Comparison of ENCODE assay signal across 37 cellular contexts in genomic region chr3:149764302-149764701, GRCh38. TPM values are rescaled to one million over a fixed set of nuclear protein-coding genes. Genes with fewer than 3 reads are reported as not detected.
"Had no signal": no experiment of that assay in that cellular context is flagged by ENCODE, and none has a peak within 500 bp of the region (broad histone marks: within the 10 kb centered on the region; RNA-seq: fewer than 3 reads in every experiment).

No MANE protein-coding gene starts in this region.

- DNase-seq: activated B cell treated with CpG ODN at 0.5 μM for 24 hours; activated CD4-positive, alpha-beta memory T cell treated with anti-CD3 and anti-CD28 coated beads, Interleukin-2, amount 10 ng/mL, durations not matched to agents 7 days and 5 days; activated CD4-positive, alpha-beta T cell treated with anti-CD3 and anti-CD28 coated beads for 4 hours; activated CD4-positive, alpha-beta T cell treated with anti-CD3 and anti-CD28 coated beads, Interleukin-2, amount 10 ng/mL, durations not matched to agents 7 days and 5 days; activated CD4-positive, alpha-beta T cell treated with anti-CD3 and anti-CD28 coated beads, Interleukin-2, amount 50 U/mL, for 48 hours; activated CD4-positive, CD25-positive, alpha-beta regulatory T cell treated with anti-CD3 and anti-CD28 coated beads, Interleukin-2, amount 50 U/mL, for 72 hours; activated CD8-positive, alpha-beta memory T cell treated with anti-CD3 and anti-CD28 coated beads for 24 hours; activated CD8-positive, alpha-beta memory T cell treated with anti-CD3 and anti-CD28 coated beads, Interleukin-2, amount 10 ng/mL, durations not matched to agents 7 days and 5 days; activated CD8-positive, alpha-beta memory T cell treated with anti-CD3 and anti-CD28 coated beads, Interleukin-2, amount 50 U/mL, for 48 hours; activated CD8-positive, alpha-beta T cell treated with anti-CD3 and anti-CD28 coated beads, Interleukin-2, amount 10 ng/mL, durations not matched to agents 7 days and 5 days; activated effector memory CD4-positive, alpha-beta T cell treated with Interleukin-2 at 50 U/mL for 16 hours; activated gamma-delta T cell; activated naive CD4-positive, alpha-beta T cell treated with anti-CD3 and anti-CD28 coated beads, Interleukin-2, amount 10 ng/mL, durations not matched to agents 7 days and 5 days; activated naive CD4-positive, alpha-beta T cell treated with Interleukin-2 at 50 U/mL for 16 hours; activated naive CD8-positive, alpha-beta T cell treated with anti-CD3 and anti-CD28 coated beads, Interleukin-2, amount 10 ng/mL, durations not matched to agents 7 days and 5 days; activated naive CD8-positive, alpha-beta T cell treated with anti-CD3 and anti-CD28 coated beads, Interleukin-2, amount 50 U/mL, for 24 hours; activated T-cell treated with anti-CD3 and anti-CD28 coated beads, Interleukin-2, amount 50 U/mL, for 24 hours; activated T-cell treated with anti-CD3 and anti-CD28 coated beads, Interleukin-2, amount 50 U/mL, for 48 hours; amygdala; anterior cingulate cortex; caudate nucleus; cerebellar nuclear complex; T-helper 1 cell; T-helper 2 cell; T-helper 9 cell; WERI-Rb-1 had no signal

- H3K27ac Mint-ChIP-seq: activated B cell treated with CpG ODN at 0.5 μM for 24 hours; activated CD4-positive, alpha-beta memory T cell treated with anti-CD3 and anti-CD28 coated beads, Interleukin-2, amount 10 ng/mL, durations not matched to agents 7 days and 5 days; activated CD4-positive, alpha-beta T cell treated with anti-CD3 and anti-CD28 coated beads, Interleukin-2, amount 10 ng/mL, durations not matched to agents 7 days and 5 days; activated CD8-positive, alpha-beta memory T cell treated with anti-CD3 and anti-CD28 coated beads, Interleukin-2, amount 10 ng/mL, durations not matched to agents 7 days and 5 days; activated CD8-positive, alpha-beta T cell treated with anti-CD3 and anti-CD28 coated beads, Interleukin-2, amount 10 ng/mL, durations not matched to agents 7 days and 5 days; activated naive CD4-positive, alpha-beta T cell treated with anti-CD3 and anti-CD28 coated beads, Interleukin-2, amount 10 ng/mL, durations not matched to agents 7 days and 5 days; activated naive CD8-positive, alpha-beta T cell; activated naive CD8-positive, alpha-beta T cell treated with anti-CD3 and anti-CD28 coated beads, Interleukin-2, amount 10 ng/mL, durations not matched to agents 7 days and 5 days; activated naive CD8-positive, alpha-beta T cell treated with anti-CD3 and anti-CD28 coated beads, Interleukin-2, amount 50 U/mL, for 24 hours; activated T-cell treated with anti-CD3 and anti-CD28 coated beads, Interleukin-2, amount 50 U/mL, for 24 hours; activated T-helper 2 cell treated with anti-CD3 and anti-CD28 coated beads, Interferon-gamma antibody, Interleukin-2, Interleukin-4, amounts not matched to agents 10 μg/mL and 5 μg/mL and 100 μg/mL, durations not matched to agents 14 hours and 24 hours and 36 hours; brain; T-helper 1 cell treated with Interleukin-12 subunit alpha and Interleukin-12 subunit beta and Interleukin-4 antibody, amounts not matched to agents 30 μg/mL and 1 μg/mL, for 36 hours; T-helper 2 cell treated with Interferon-gamma antibody and Interleukin-4, amounts not matched to agents 5 μg/mL and 100 μg/mL, for 36 hours had no signal

- H3K27ac ChIP-seq: ascending aorta, cardiac muscle cell, WERI-Rb-1 had no signal

- H3K9me3 ChIP-seq: ascending aorta had no signal

- H3K4me3 Mint-ChIP-seq: activated B cell treated with CpG ODN at 0.5 μM for 24 hours; activated CD4-positive, alpha-beta memory T cell treated with anti-CD3 and anti-CD28 coated beads, Interleukin-2, amount 10 ng/mL, durations not matched to agents 7 days and 5 days; activated CD4-positive, alpha-beta T cell treated with anti-CD3 and anti-CD28 coated beads, Interleukin-2, amount 10 ng/mL, durations not matched to agents 7 days and 5 days; activated CD8-positive, alpha-beta memory T cell treated with anti-CD3 and anti-CD28 coated beads, Interleukin-2, amount 10 ng/mL, durations not matched to agents 7 days and 5 days; activated CD8-positive, alpha-beta T cell treated with anti-CD3 and anti-CD28 coated beads, Interleukin-2, amount 10 ng/mL, durations not matched to agents 7 days and 5 days; activated naive CD4-positive, alpha-beta T cell treated with anti-CD3 and anti-CD28 coated beads, Interleukin-2, amount 10 ng/mL, durations not matched to agents 7 days and 5 days; activated naive CD4-positive, alpha-beta T cell treated with anti-CD3 and anti-CD28 coated beads, Interleukin-2, amount 50 U/mL, for 24 hours; activated naive CD8-positive, alpha-beta T cell; activated naive CD8-positive, alpha-beta T cell treated with anti-CD3 and anti-CD28 coated beads, Interleukin-2, amount 10 ng/mL, durations not matched to agents 7 days and 5 days; activated naive CD8-positive, alpha-beta T cell treated with anti-CD3 and anti-CD28 coated beads, Interleukin-2, amount 50 U/mL, for 24 hours; activated T-cell treated with anti-CD3 and anti-CD28 coated beads, Interleukin-2, amount 50 U/mL, for 24 hours; brain; central memory CD8-positive, alpha-beta T cell; T-helper 1 cell treated with Interleukin-12 subunit alpha and Interleukin-12 subunit beta and Interleukin-4 antibody, amounts not matched to agents 30 μg/mL and 1 μg/mL, for 36 hours; T-helper 2 cell treated with Interferon-gamma antibody and Interleukin-4, amounts not matched to agents 5 μg/mL and 100 μg/mL, for 36 hours had no signal

- FAIRE-seq: bronchial epithelial cell had no signal

- ATAC-seq: activated CD8-positive, alpha-beta memory T cell treated with anti-CD3 and anti-CD28 coated beads, Interleukin-2, amount 10 ng/mL, durations not matched to agents 7 days and 5 days; activated CD8-positive, alpha-beta T cell treated with anti-CD3 and anti-CD28 coated beads, Interleukin-2, amount 10 ng/mL, durations not matched to agents 7 days and 5 days; activated naive CD8-positive, alpha-beta T cell treated with anti-CD3 and anti-CD28 coated beads, Interleukin-2, amount 50 U/mL, for 24 hours had no signal

- H3K36me3 ChIP-seq: ascending aorta, cardiac muscle cell, WERI-Rb-1 had no signal

- H3K27me3 ChIP-seq: ascending aorta had no signal

- H3K36me3 Mint-ChIP-seq: activated CD8-positive, alpha-beta memory T cell treated with anti-CD3 and anti-CD28 coated beads, Interleukin-2, amount 10 ng/mL, durations not matched to agents 7 days and 5 days; activated naive CD4-positive, alpha-beta T cell treated with anti-CD3 and anti-CD28 coated beads, Interleukin-2, amount 10 ng/mL, durations not matched to agents 7 days and 5 days; activated naive CD4-positive, alpha-beta T cell treated with anti-CD3 and anti-CD28 coated beads, Interleukin-2, amount 50 U/mL, for 24 hours; activated naive CD8-positive, alpha-beta T cell; activated naive CD8-positive, alpha-beta T cell treated with anti-CD3 and anti-CD28 coated beads, Interleukin-2, amount 10 ng/mL, durations not matched to agents 7 days and 5 days; brain had no signal

- H3K4me1 Mint-ChIP-seq: activated B cell treated with CpG ODN at 0.5 μM for 24 hours; activated CD4-positive, alpha-beta memory T cell treated with anti-CD3 and anti-CD28 coated beads, Interleukin-2, amount 10 ng/mL, durations not matched to agents 7 days and 5 days; activated CD4-positive, alpha-beta T cell treated with anti-CD3 and anti-CD28 coated beads, Interleukin-2, amount 10 ng/mL, durations not matched to agents 7 days and 5 days; activated CD8-positive, alpha-beta memory T cell treated with anti-CD3 and anti-CD28 coated beads, Interleukin-2, amount 10 ng/mL, durations not matched to agents 7 days and 5 days; activated naive CD4-positive, alpha-beta T cell treated with anti-CD3 and anti-CD28 coated beads, Interleukin-2, amount 10 ng/mL, durations not matched to agents 7 days and 5 days; activated naive CD4-positive, alpha-beta T cell treated with anti-CD3 and anti-CD28 coated beads, Interleukin-2, amount 50 U/mL, for 24 hours; activated naive CD8-positive, alpha-beta T cell treated with anti-CD3 and anti-CD28 coated beads, Interleukin-2, amount 10 ng/mL, durations not matched to agents 7 days and 5 days; activated naive CD8-positive, alpha-beta T cell treated with anti-CD3 and anti-CD28 coated beads, Interleukin-2, amount 50 U/mL, for 24 hours; central memory CD8-positive, alpha-beta T cell had no signal

- H3K9me3 Mint-ChIP-seq: activated B cell treated with CpG ODN at 0.5 μM for 24 hours; activated CD4-positive, alpha-beta memory T cell treated with anti-CD3 and anti-CD28 coated beads, Interleukin-2, amount 10 ng/mL, durations not matched to agents 7 days and 5 days; activated CD4-positive, alpha-beta T cell treated with anti-CD3 and anti-CD28 coated beads, Interleukin-2, amount 10 ng/mL, durations not matched to agents 7 days and 5 days; activated naive CD4-positive, alpha-beta T cell treated with anti-CD3 and anti-CD28 coated beads, Interleukin-2, amount 10 ng/mL, durations not matched to agents 7 days and 5 days; activated naive CD4-positive, alpha-beta T cell treated with anti-CD3 and anti-CD28 coated beads, Interleukin-2, amount 50 U/mL, for 24 hours; activated naive CD8-positive, alpha-beta T cell treated with anti-CD3 and anti-CD28 coated beads, Interleukin-2, amount 10 ng/mL, durations not matched to agents 7 days and 5 days; activated naive CD8-positive, alpha-beta T cell treated with anti-CD3 and anti-CD28 coated beads, Interleukin-2, amount 50 U/mL, for 24 hours; activated T-cell treated with anti-CD3 and anti-CD28 coated beads, Interleukin-2, amount 50 U/mL, for 24 hours; activated T-helper 2 cell treated with anti-CD3 and anti-CD28 coated beads, Interferon-gamma antibody, Interleukin-2, Interleukin-4, amounts not matched to agents 10 μg/mL and 5 μg/mL and 100 μg/mL, durations not matched to agents 14 hours and 24 hours and 36 hours; brain; central memory CD8-positive, alpha-beta T cell; T-helper 1 cell treated with Interleukin-12 subunit alpha and Interleukin-12 subunit beta and Interleukin-4 antibody, amounts not matched to agents 30 μg/mL and 1 μg/mL, for 36 hours; T-helper 2 cell treated with Interferon-gamma antibody and Interleukin-4, amounts not matched to agents 5 μg/mL and 100 μg/mL, for 36 hours had no signal

- H3K4me1 ChIP-seq: ascending aorta had no signal

- H3K4me3 ChIP-seq: ascending aorta, cardiac muscle cell had no signal

RNA-seq across cellular contexts. Expression of gene ANKUB1, which starts 28.1 kb away (rescaled TPM):
- total RNA-seq: activated B cell treated with CpG ODN at 0.5 μM for 24 hours; activated CD4-positive, alpha-beta memory T cell treated with anti-CD3 and anti-CD28 coated beads, Interleukin-2, amount 10 ng/mL, durations not matched to agents 7 days and 5 days; activated CD4-positive, alpha-beta T cell treated with anti-CD3 and anti-CD28 coated beads, Interleukin-2, amount 10 ng/mL, durations not matched to agents 7 days and 5 days; activated CD8-positive, alpha-beta memory T cell treated with anti-CD3 and anti-CD28 coated beads, Interleukin-2, amount 10 ng/mL, durations not matched to agents 7 days and 5 days; activated CD8-positive, alpha-beta T cell treated with anti-CD3 and anti-CD28 coated beads, Interleukin-2, amount 10 ng/mL, durations not matched to agents 7 days and 5 days; activated naive CD8-positive, alpha-beta T cell treated with anti-CD3 and anti-CD28 coated beads, Interleukin-2, amount 10 ng/mL, durations not matched to agents 7 days and 5 days; activated T-helper 2 cell treated with anti-CD3 and anti-CD28 coated beads, Interferon-gamma antibody, Interleukin-2, Interleukin-4, amounts not matched to agents 10 μg/mL and 5 μg/mL and 100 μg/mL, durations not matched to agents 14 hours and 24 hours and 36 hours; ascending aorta; cardiac muscle cell; chondrocyte had no signal
- polyA plus RNA-seq: cardiac muscle cell had no signal
